Comparison of ENCODE assay signal across 8 cellular contexts in genomic region chr12:56007892-56008471, GRCh38. TPM values are rescaled to one million over a fixed set of nuclear protein-coding genes. Genes with fewer than 3 reads are reported as not detected.
DNase-seq lines count a peak whose midpoint lies in the region; ATAC-seq lines count a peak whose summit lies in the region.

No MANE protein-coding gene starts in this region.

- peak overlapping the region; percentile 72 for H3K14ac ChIP-seq in trophoblast cell (ENCODE audit: low read length)

- H3K36me3 Mint-ChIP-seq in activated CD4-positive, alpha-beta memory T cell treated with anti-CD3 and anti-CD28 coated beads for 36 hours = no peaks in the 10 kb centered on the region

- peak overlapping the region; percentile 34 for H2BK5ac ChIP-seq in trophoblast cell (ENCODE audit: low read depth, low read length, poor library complexity)

- peaks cover 15 to 16% of the 10 kb centered on the region in 2 experiments for H3K36me3 ChIP-seq in trophoblast cell (ENCODE audit: control insufficient read depth in 1 of 2, insufficient read depth in 2 of 2, low read length in 2 of 2)

- peak overlapping the region; percentile 56 for H4K91ac ChIP-seq in trophoblast cell (ENCODE audit: low read depth, low read length)

- CTCF ChIA-PET in activated CD4-positive, alpha-beta memory T cell treated with anti-CD3 and anti-CD28 coated beads for 36 hours (lab: Charles Lee) = interaction anchor here (6.9 kb wide), 1 partner anchor 11 kb away, joined by 49 read pairs; the partner anchor contains the start of gene SUOX

- no peak overlapping the region for H3K23ac ChIP-seq in trophoblast cell (ENCODE audit: low read length)

- POLR2A ChIA-PET in activated CD4-positive, alpha-beta memory T cell treated with anti-CD3 and anti-CD28 coated beads for 36 hours (lab: Charles Lee) = interaction anchor here (1.0 to 1.4 kb wide), 3 partner anchors 8 to 12 kb away, joined by 4 to 5 read pairs (median 4); partner anchors contain the start of gene SUOX

- H3K4me2 ChIP-seq in trophoblast cell (ENCODE audit: low read length) = peak overlapping the region; percentile 94

- peaks cover 10 to 22% of the 10 kb centered on the region in 2 experiments for H3K4me1 ChIP-seq in trophoblast cell (ENCODE audit: control insufficient read depth in 1 of 2, insufficient read depth in 2 of 2, low read length in 2 of 2)

- peak overlapping the region; percentile 37 for H2BK12ac ChIP-seq in trophoblast cell (ENCODE audit: low read length)

- peak overlapping the region; percentile 76 for H4K8ac ChIP-seq in trophoblast cell (ENCODE audit: low read depth, low read length)

- H3K27me3 Mint-ChIP-seq in activated CD4-positive, alpha-beta memory T cell treated with anti-CD3 and anti-CD28 coated beads for 36 hours = no peaks in the 10 kb centered on the region

- peak overlapping the region; percentile 37 for H2AFZ ChIP-seq in trophoblast cell (ENCODE audit: insufficient read depth, low read length, poor library complexity)

- H3K4ac ChIP-seq in trophoblast cell (ENCODE audit: low read depth, low read length) = peak overlapping the region; percentile 13

- peak overlapping the region; percentile 50 for H3K9ac ChIP-seq in trophoblast cell (ENCODE audit: low read length)

- H2AK5ac ChIP-seq in trophoblast cell (ENCODE audit: low read length) = peak overlapping the region; percentile 13

- peak overlapping the region; percentile 79 for H3K4me3 Mint-ChIP-seq in activated CD4-positive, alpha-beta memory T cell treated with anti-CD3 and anti-CD28 coated beads for 36 hours

- H3K4me1 Mint-ChIP-seq in activated CD4-positive, alpha-beta memory T cell treated with anti-CD3 and anti-CD28 coated beads for 36 hours (ENCODE audit: low read depth) = peaks cover 24% of the 10 kb centered on the region

- H3K9me3 ChIP-seq in trophoblast cell (ENCODE audit: insufficient read depth, low read depth, low read length) = no peaks in the 10 kb centered on the region

- peak; percentile 15 for ATAC-seq in HG03135 (IDR thresholded peaks at IDR 0.05; ENCODE audit: unreplicated experiment)

- intact Hi-C loops in activated CD4-positive, alpha-beta memory T cell treated with anti-CD3 and anti-CD28 coated beads for 36 hours (cut with micrococcal nuclease) = loop anchor here (1.0 to 2.0 kb wide), 2 partner anchors 13 to 35 kb away; partner anchors contain the start of gene IKZF4

- H4K12ac ChIP-seq in trophoblast cell (ENCODE audit: low read depth, low read length) = peak overlapping the region; percentile 67

- H3K9me3 Mint-ChIP-seq in activated CD4-positive, alpha-beta memory T cell treated with anti-CD3 and anti-CD28 coated beads for 36 hours = no peaks in the 10 kb centered on the region

- peak overlapping the region; percentile 55 for H3K18ac ChIP-seq in trophoblast cell (ENCODE audit: low read length)

- DNase-seq in NCI-H748 (lab: John Stamatoyannopoulos, UW; ENCODE audit: unreplicated experiment) (peak; percentile 72), NCI-H748 treated with DMSO at 0.1 percent for 48 hours (lab: John Stamatoyannopoulos, UW) (no peak), globus pallidus (ENCODE audit: low spot score) (peak; percentile 26), trophoblast cell (no peak), SIG-M5 (lab: John Stamatoyannopoulos, UW) (no peak), foreskin melanocyte (no peak)
- no peak for DNase-seq in activated CD4-positive, alpha-beta memory T cell treated with anti-CD3 and anti-CD28 coated beads for 36 hours

- H3K4me3 ChIP-seq in trophoblast cell (ENCODE audit: low read depth, low read length) = peak overlapping the region; percentile 74

- peaks cover 23% of the 10 kb centered on the region for H3K79me1 ChIP-seq in trophoblast cell (ENCODE audit: low read length)

- H3K79me2 ChIP-seq in trophoblast cell (ENCODE audit: control insufficient read depth, insufficient read depth, low read length, poor library complexity) = peaks cover 2% of the 10 kb centered on the region

- H3K27ac Mint-ChIP-seq in activated CD4-positive, alpha-beta memory T cell treated with anti-CD3 and anti-CD28 coated beads for 36 hours = peak overlapping the region; percentile 69

- H3K27me3 ChIP-seq in trophoblast cell (ENCODE audit: insufficient read depth, low read length) = no peaks in the 10 kb centered on the region

- peak overlapping the region; percentile 65 for H2BK120ac ChIP-seq in trophoblast cell (ENCODE audit: insufficient read depth, low read length, poor library complexity)

- H3K27ac ChIP-seq in trophoblast cell (ENCODE audit: low read depth, low read length) = peak overlapping the region; percentile 86

- no CpG with 5 or more reads among the region's 16 CpGs for WGBS in trophoblast cell (ENCODE audit: extremely low coverage, insufficient coverage, insufficient read length)

RNA-seq across cellular contexts. Expression of gene SUOX, which starts 10.9 kb away (rescaled TPM):
- 1 to 10 TPM; 2.4 to 2.7 TPM for total RNA-seq in activated CD4-positive, alpha-beta memory T cell treated with anti-CD3 and anti-CD28 coated beads for 36 hours
- 22.7 and 23.0 TPM in 2 replicates for polyA plus RNA-seq in trophoblast cell (2013)

RNA-seq across cellular contexts. Expression of gene IKZF4, which starts 12.9 kb away (rescaled TPM):
- total RNA-seq in activated CD4-positive, alpha-beta memory T cell treated with anti-CD3 and anti-CD28 coated beads for 36 hours = 10 to 100 TPM; 14.4 to 15.1 TPM
- 5.2 and 5.4 TPM in 2 replicates for polyA plus RNA-seq in trophoblast cell (2013)

RNA-seq across cellular contexts. Expression of gene RPS26, which starts 33.7 kb away (rescaled TPM):
- 10 to 100 TPM; 28.1 to 40.7 TPM for total RNA-seq in activated CD4-positive, alpha-beta memory T cell treated with anti-CD3 and anti-CD28 coated beads for 36 hours
- 894 and 933 TPM in 2 replicates for polyA plus RNA-seq in trophoblast cell (2013)

RNA-seq across cellular contexts. Expression of gene RAB5B, which starts 34.1 kb away (rescaled TPM):
- 10 to 100 TPM; 44.8 to 46.4 TPM for total RNA-seq in activated CD4-positive, alpha-beta memory T cell treated with anti-CD3 and anti-CD28 coated beads for 36 hours
- polyA plus RNA-seq in trophoblast cell (2013) = 126 and 127 TPM in 2 replicates

RNA-seq across cellular contexts. Expression of gene CDK2, which starts 41.4 kb away (rescaled TPM):
- 100 to 1,000 TPM; 121 to 127 TPM for total RNA-seq in activated CD4-positive, alpha-beta memory T cell treated with anti-CD3 and anti-CD28 coated beads for 36 hours
- polyA plus RNA-seq in trophoblast cell (2013) = 132 and 144 TPM in 2 replicates

Comparison
In these comparisons a context has a peak if more than half of its experiments do, and no peak if none do; other contexts are left out.
1. DNase-seq: peak in NCI-H748 (single experiment) and globus pallidus (single experiment); none in NCI-H748 treated with DMSO at 0.1 percent for 48 hours (single experiment), activated CD4-positive, alpha-beta memory T cell treated with anti-CD3 and anti-CD28 coated beads for 36 hours (single experiment), trophoblast cell (0 of 2), SIG-M5 (single experiment) and foreskin melanocyte (single experiment).